ENCODE assay signal across 8 cellular contexts in the genomic region with DNA sequence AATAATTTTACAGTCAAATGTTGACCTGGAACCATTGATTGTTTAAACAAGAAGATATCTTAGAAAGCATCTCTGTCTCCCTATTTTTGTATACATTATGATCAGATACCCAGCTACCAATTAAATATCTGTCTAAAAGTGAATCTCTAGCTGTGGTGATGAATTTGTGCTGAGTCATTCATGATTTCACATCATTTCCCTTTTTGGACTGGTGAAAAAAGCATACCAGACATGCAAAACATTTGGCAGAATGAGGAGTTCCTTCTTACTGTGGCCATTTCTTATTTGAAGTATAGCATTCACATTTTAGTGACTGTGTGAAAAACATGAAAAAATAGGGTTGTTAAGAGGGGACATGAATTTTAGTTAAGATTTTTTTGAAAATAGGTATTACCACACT.
DNase-seq lines count a peak whose midpoint lies in the region; ATAC-seq lines count a peak whose summit lies in the region.

No MANE protein-coding gene starts in this region.

- no peak overlapping the region for H3K4me3 ChIP-seq in CD4-positive, alpha-beta memory T cell (ENCODE audit: low read length in 2 of 2)

- H3K9me3 ChIP-seq in CD4-positive, alpha-beta memory T cell (ENCODE audit: control insufficient read depth in 1 of 2, low read length in 2 of 2), result no peaks in the 10 kb centered on the region

- no peak overlapping the region for H3K4me3 Mint-ChIP-seq in stimulated activated memory B cell treated with anti-CD40 and anti-IgM and Interleukin-4, amounts not matched to agents 10 μg/mL and 1 μg/mL and 100 μg/mL, for 72 hours
- peak overlapping the region in 1 of 8 donors; percentile 1 for H3K4me3 Mint-ChIP-seq in CD4-positive, alpha-beta memory T cell

- no peaks in the 10 kb centered on the region for H3K27me3 ChIP-seq in CD4-positive, alpha-beta memory T cell (ENCODE audit: insufficient read depth, low read length)

- no peaks in the 10 kb centered on the region for H3K27me3 Mint-ChIP-seq in stimulated activated memory B cell treated with anti-CD40 and anti-IgM and Interleukin-4, amounts not matched to agents 10 μg/mL and 1 μg/mL and 100 μg/mL, for 72 hours
- no peaks in the 10 kb centered on the region for H3K27me3 Mint-ChIP-seq in CD4-positive, alpha-beta memory T cell

- in situ Hi-C loops in ACHN (cut with HindIII; ENCODE audit: low pct_ligation_motif_present, low pct_unique_long_range_greater_than_20kb, low sequenced_read_pairs), result no loop called here

- peak; percentile 19 for DNase-seq in ACHN
- DNase-seq in amniotic epithelial cell (ENCODE audit: low read depth), result peak; percentile 70
- DNase-seq in NCI-H2107 (lab: John Stamatoyannopoulos, UW), result no peak
- DNase-seq in CD4-positive, alpha-beta memory T cell, result no peak
- no peak for DNase-seq in Right ventricle myocardium inferior (ENCODE audit: missing footprints)

- no peaks in the 10 kb centered on the region for H3K4me1 ChIP-seq in CD4-positive, alpha-beta memory T cell (ENCODE audit: insufficient read depth, low read length)

- peak; percentile 92 for ATAC-seq in GM19395 (IDR thresholded peaks at IDR 0.05; ENCODE audit: unreplicated experiment)
- ATAC-seq in HG03432 (IDR thresholded peaks at IDR 0.05; ENCODE audit: unreplicated experiment), result peak; percentile 96
- no peak for ATAC-seq in stimulated activated memory B cell treated with anti-CD40 and anti-IgM and Interleukin-4, amounts not matched to agents 10 μg/mL and 1 μg/mL and 100 μg/mL, for 72 hours
- ATAC-seq in Right ventricle myocardium inferior, result no peak

- intact Hi-C loops in CD4-positive, alpha-beta memory T cell (cut with micrococcal nuclease), result no loop called here
- intact Hi-C loops in Right ventricle myocardium inferior (cut with DNase I), result no loop called here

- H3K27ac ChIP-seq in CD4-positive, alpha-beta memory T cell (ENCODE audit: low read depth, low read length), result no peak overlapping the region

- CTCF ChIA-PET in CD4-positive, alpha-beta memory T cell (lab: Charles Lee; ENCODE audit: partially characterized antibody), result no interaction called here

- H3K27ac Mint-ChIP-seq in stimulated activated memory B cell treated with anti-CD40 and anti-IgM and Interleukin-4, amounts not matched to agents 10 μg/mL and 1 μg/mL and 100 μg/mL, for 72 hours, result peak overlapping the region; percentile 61
- no peak overlapping the region for H3K27ac Mint-ChIP-seq in CD4-positive, alpha-beta memory T cell

- peaks cover 6% of the 10 kb centered on the region for H3K36me3 Mint-ChIP-seq in stimulated activated memory B cell treated with anti-CD40 and anti-IgM and Interleukin-4, amounts not matched to agents 10 μg/mL and 1 μg/mL and 100 μg/mL, for 72 hours
- H3K36me3 Mint-ChIP-seq in CD4-positive, alpha-beta memory T cell, result peaks cover 1 to 11% of the 10 kb centered on the region in 2 donors

- POLR2A ChIA-PET in CD4-positive, alpha-beta memory T cell (lab: Charles Lee; ENCODE audit: partially characterized antibody), result no interaction called here

- no peaks in the 10 kb centered on the region for H3K36me3 ChIP-seq in CD4-positive, alpha-beta memory T cell (ENCODE audit: insufficient read depth, low read length)

- no peaks in the 10 kb centered on the region for H3K9me3 Mint-ChIP-seq in stimulated activated memory B cell treated with anti-CD40 and anti-IgM and Interleukin-4, amounts not matched to agents 10 μg/mL and 1 μg/mL and 100 μg/mL, for 72 hours
- no peaks in the 10 kb centered on the region for H3K9me3 Mint-ChIP-seq in CD4-positive, alpha-beta memory T cell

- H3K4me1 Mint-ChIP-seq in stimulated activated memory B cell treated with anti-CD40 and anti-IgM and Interleukin-4, amounts not matched to agents 10 μg/mL and 1 μg/mL and 100 μg/mL, for 72 hours, result peaks cover 25% of the 10 kb centered on the region
- H3K4me1 Mint-ChIP-seq in CD4-positive, alpha-beta memory T cell, result peaks cover 6 to 15% (median 9%) of the 10 kb centered on the region in 4 donors

Comparison
In these comparisons a context has a peak if more than half of its experiments do, and no peak if none do; other contexts are left out.
1. DNase-seq: peak in ACHN (single experiment) and amniotic epithelial cell (single experiment); none in NCI-H2107 (single experiment), CD4-positive, alpha-beta memory T cell (0 of 5) and Right ventricle myocardium inferior (single experiment).
2. ATAC-seq: peak in GM19395 (single experiment) and HG03432 (single experiment); none in stimulated activated memory B cell treated with anti-CD40 and anti-IgM and Interleukin-4, amounts not matched to agents 10 μg/mL and 1 μg/mL and 100 μg/mL, for 72 hours (single experiment) and Right ventricle myocardium inferior (single experiment).